ENCODE assay signal across 21 cellular contexts in genomic region chr13:35891973-35892441, GRCh38.
DNase-seq lines count a peak whose midpoint lies in the region; ATAC-seq and TF ChIP-seq lines count a peak whose summit lies in the region.
"Had no signal": no experiment of that assay in that cellular context is flagged by ENCODE, and none has a peak within 500 bp of the region (broad histone marks: within the 10 kb centered on the region; RNA-seq: fewer than 3 reads in every experiment).

No MANE protein-coding gene starts in this region.

- POLR2A ChIA-PET in MCF 10A (lab: Yijun Ruan, JAX): interaction anchor here (0.8 kb wide), 1 partner anchor 20 kb away, joined by 3 read pairs; no protein-coding TSS in a partner anchor

- H3K27ac Mint-ChIP-seq in MCF 10A (ENCODE audit: low read depth, unreplicated experiment): no peak overlapping the region
- H3K27ac Mint-ChIP-seq: activated naive CD4-positive, alpha-beta T cell treated with anti-CD3 and anti-CD28 coated beads, Interleukin-2, amount 10 ng/mL, durations not matched to agents 7 days and 5 days; CD4-positive, alpha-beta memory T cell; immature natural killer cell; mesothelial cell of epicardium had no signal

- DNase-seq in MCF 10A (ENCODE audit: unreplicated experiment): peak; percentile 74
- no peak for DNase-seq in breast epithelium (ENCODE audit: low spot score in 2 of 2)
- DNase-seq in astrocyte of the spinal cord (ENCODE audit: low read depth, low spot score): peak; percentile 6
- peak; percentile 31 for DNase-seq in iris pigment epithelial cell (ENCODE audit: low read depth)
- no peak for DNase-seq in brain microvascular endothelial cell
- no peak for DNase-seq in activated T-cell treated with anti-CD3 and anti-CD28 coated beads, Interleukin-2, amount 50 U/mL, for 48 hours
- no peak for DNase-seq in stomach
- DNase-seq: activated CD8-positive, alpha-beta memory T cell treated with anti-CD3 and anti-CD28 coated beads, Interleukin-2, amount 50 U/mL, for 4 hours; activated naive CD4-positive, alpha-beta T cell treated with anti-CD3 and anti-CD28 coated beads, Interleukin-2, amount 10 ng/mL, durations not matched to agents 7 days and 5 days; CD4-positive, alpha-beta memory T cell; HCEC 1CT; immature natural killer cell; NCI-H2081; Right ventricle myocardium superior; stimulated activated CD4-positive, alpha-beta T cell treated with anti-CD3 and anti-CD28 coated beads, Interleukin-2, amount 100 ng/mL, for 48 hours; tibial artery had no signal

- no peak for ATAC-seq in HG03045 (IDR thresholded peaks at IDR 0.05; ENCODE audit: unreplicated experiment)
- ATAC-seq: HepG2, sciatic nerve had no signal

- H3K27ac ChIP-seq in breast epithelium (no peak overlapping the region), brain microvascular endothelial cell (no peak overlapping the region), stomach (no peak overlapping the region)
- H3K27ac ChIP-seq: 22Rv1, tibial artery had no signal

- CTCF ChIA-PET in MCF 10A (lab: Yijun Ruan, JAX): interaction anchor here (0.8 kb wide), 1 partner anchor 22 kb away, joined by 3 read pairs; no protein-coding TSS in a partner anchor

- in situ Hi-C loops in astrocyte of the spinal cord (cut with HindIII; ENCODE audit: low sequenced_read_pairs) (no loop called here), brain microvascular endothelial cell (cut with HindIII; ENCODE audit: low pct_ligation_motif_present, low sequenced_read_pairs) (no loop called here)

- intact Hi-C loops in MCF 10A (cut with micrococcal nuclease): no loop called here
- intact Hi-C loops in breast epithelium (cut with DNase I; ENCODE audit: low total_unique reads): no loop called here
- intact Hi-C loops in stomach (cut with DNase I; ENCODE audit: low total_unique reads): no loop called here

- H3K27me3 ChIP-seq in breast epithelium: no peaks in the 10 kb centered on the region
- no peaks in the 10 kb centered on the region for H3K27me3 ChIP-seq in brain microvascular endothelial cell (replicated peaks)
- H3K27me3 ChIP-seq in stomach: no peaks in the 10 kb centered on the region
- H3K27me3 ChIP-seq: tibial artery had no signal

- no peak for TF ChIP-seq EP300 in stomach (IDR thresholded peaks at IDR 0.05)

- no peaks in the 10 kb centered on the region for H3K36me3 Mint-ChIP-seq in MCF 10A (ENCODE audit: insufficient read depth, unreplicated experiment)
- H3K36me3 Mint-ChIP-seq: activated naive CD4-positive, alpha-beta T cell treated with anti-CD3 and anti-CD28 coated beads, Interleukin-2, amount 10 ng/mL, durations not matched to agents 7 days and 5 days; CD4-positive, alpha-beta memory T cell; immature natural killer cell; mesothelial cell of epicardium had no signal

- no peak overlapping the region for H3K4me3 Mint-ChIP-seq in MCF 10A (ENCODE audit: unreplicated experiment)
- H3K4me3 Mint-ChIP-seq: activated naive CD4-positive, alpha-beta T cell treated with anti-CD3 and anti-CD28 coated beads, Interleukin-2, amount 10 ng/mL, durations not matched to agents 7 days and 5 days; CD4-positive, alpha-beta memory T cell; immature natural killer cell; mesothelial cell of epicardium had no signal

- no peak for TF ChIP-seq CTCF in MCF 10A (IDR thresholded peaks at IDR 0.05; ENCODE audit: unreplicated experiment)
- no peak for TF ChIP-seq CTCF in breast epithelium (IDR thresholded peaks at IDR 0.05)
- no peak for TF ChIP-seq CTCF in astrocyte of the spinal cord (IDR thresholded peaks at IDR 0.05; ENCODE audit: low read depth, low read length)
- no peak for TF ChIP-seq CTCF in brain microvascular endothelial cell (IDR thresholded peaks at IDR 0.05; ENCODE audit: low read depth, low read length, missing control alignments)
- no peak for TF ChIP-seq CTCF in stomach (IDR thresholded peaks at IDR 0.05)

- H3K36me3 ChIP-seq in breast epithelium (no peaks in the 10 kb centered on the region), brain microvascular endothelial cell (replicated peaks) (no peaks in the 10 kb centered on the region), stomach (no peaks in the 10 kb centered on the region)
- H3K36me3 ChIP-seq: tibial artery had no signal

- no peaks in the 10 kb centered on the region for H3K4me1 ChIP-seq in breast epithelium
- peaks cover 0 to 9% (median 6%) of the 10 kb centered on the region in 4 donors for H3K4me1 ChIP-seq in stomach

- no peaks in the 10 kb centered on the region for H3K27me3 Mint-ChIP-seq in MCF 10A (ENCODE audit: insufficient read depth, unreplicated experiment)
- H3K27me3 Mint-ChIP-seq: activated naive CD4-positive, alpha-beta T cell treated with anti-CD3 and anti-CD28 coated beads, Interleukin-2, amount 10 ng/mL, durations not matched to agents 7 days and 5 days had no signal

- 68 to 86% (median 82%) methylated on average over 3 of the region's 3 CpGs for WGBS in stomach, 5 donors

- no TSS peak for BruUV-seq in MCF 10A (replicated peaks; lab: Mats Ljungman, UMichigan)

- H3K9me3 ChIP-seq in breast epithelium (no peaks in the 10 kb centered on the region), stomach (no peaks in the 10 kb centered on the region)
- H3K9me3 ChIP-seq: tibial artery had no signal

- H3K4me3 ChIP-seq in breast epithelium (no peak overlapping the region), astrocyte of the spinal cord (ENCODE audit: low read depth, low read length) (no peak overlapping the region), brain microvascular endothelial cell (ENCODE audit: low read depth, low read length) (no peak overlapping the region), stomach (no peak overlapping the region)
- H3K4me3 ChIP-seq: tibial artery had no signal

- TF ChIP-seq POLR2A in breast epithelium (IDR thresholded peaks at IDR 0.05) (no peak), stomach (IDR thresholded peaks at IDR 0.05) (no peak)

- peaks cover 13% of the 10 kb centered on the region for H3K4me1 Mint-ChIP-seq in MCF 10A (ENCODE audit: insufficient read depth, unreplicated experiment)
- H3K4me1 Mint-ChIP-seq: activated naive CD4-positive, alpha-beta T cell treated with anti-CD3 and anti-CD28 coated beads, Interleukin-2, amount 10 ng/mL, durations not matched to agents 7 days and 5 days; CD4-positive, alpha-beta memory T cell; immature natural killer cell had no signal

- H3K9me3 Mint-ChIP-seq in MCF 10A (ENCODE audit: unreplicated experiment): no peaks in the 10 kb centered on the region
- H3K9me3 Mint-ChIP-seq: mesothelial cell of epicardium had no signal

Comparison
In these comparisons a context has a peak if more than half of its experiments do, and no peak if none do; other contexts are left out.
1. DNase-seq: peak in MCF 10A (single experiment), astrocyte of the spinal cord (single experiment) and iris pigment epithelial cell (single experiment); none in breast epithelium (0 of 2), brain microvascular endothelial cell (single experiment), activated T-cell treated with anti-CD3 and anti-CD28 coated beads, Interleukin-2, amount 50 U/mL, for 48 hours (0 of 2) and stomach (single experiment).